Comparison of ENCODE assay signal across 8 cellular contexts in genomic region chr22:25563757-25564319, GRCh38. TPM values are rescaled to one million over a fixed set of nuclear protein-coding genes. Genes with fewer than 3 reads are reported as not detected.
DNase-seq lines count a peak whose midpoint lies in the region; ATAC-seq, FAIRE-seq and TF ChIP-seq lines count a peak whose summit lies in the region.

No MANE protein-coding gene starts in this region.

- H3K4me2 ChIP-seq in K562 (ENCODE audit: insufficient read depth, low read length) = peak overlapping the region; percentile 80

- in situ Hi-C loops in K562 (cut with MboI) = no loop called here

- peaks cover 0 to 3% (median 0%) of the 10 kb centered on the region in 7 donors for H3K9me3 Mint-ChIP-seq in CD14-positive monocyte

- H3K36me3 ChIP-seq in NT2/D1 (ENCODE audit: insufficient read depth, insufficient read length, low read length) = no peaks in the 10 kb centered on the region
- H3K36me3 ChIP-seq in K562 (ENCODE audit: control insufficient read depth, insufficient read depth, low read length) = no peaks in the 10 kb centered on the region

- BruUV-seq in K562 (replicated peaks; lab: Mats Ljungman, UMichigan) = TSS peak; percentile 83

- H3K9me1 ChIP-seq in K562 (ENCODE audit: control insufficient read depth, insufficient read depth, low read length) = no peaks in the 10 kb centered on the region

- H3K4me1 ChIP-seq in NT2/D1 (ENCODE audit: insufficient read depth, insufficient read length) (peaks cover 1% of the 10 kb centered on the region), K562 (replicated peaks in 1 of 2; ENCODE audit: control insufficient read depth in 2 of 2, insufficient read depth in 2 of 2, low read length in 2 of 2) (peaks cover 13 to 17% of the 10 kb centered on the region in 2 experiments)

- CTCF ChIA-PET in K562 (lab: Yijun Ruan, JAX; ENCODE audit: low intra/inter-chr PET ratio) = no interaction called here

- no peak for TF ChIP-seq EP300 in K562 (IDR thresholded peaks at IDR 0.05; ENCODE audit: low read length)

- H2AFZ ChIP-seq in K562 (ENCODE audit: low read depth, low read length) = peak overlapping the region; percentile 94

- peak overlapping the region; percentile 57 for H3K4me3 ChIP-seq in NT2/D1 (ENCODE audit: insufficient read length, low read depth)
- peak overlapping the region; percentile 82 for H3K4me3 ChIP-seq in K562

- H3K4me3 Mint-ChIP-seq in CD14-positive monocyte = peak overlapping the region; percentile 77 to 81

- peaks cover 30% of the 10 kb centered on the region for H3K27me3 ChIP-seq in NT2/D1 (ENCODE audit: insufficient read depth, insufficient read length)
- no peaks in the 10 kb centered on the region for H3K27me3 ChIP-seq in K562 (ENCODE audit: control insufficient read depth in 2 of 2, insufficient read depth in 2 of 2, low read length in 2 of 2)

- DNase-seq in CD14-positive monocyte (ENCODE audit: low spot score) (peak; percentile 84), NT2/D1 (ENCODE audit: low read depth, low spot score) (no peak), K562 (ENCODE audit: extremely low read depth in 1 of 4, low spot score in 3 of 4) (peak in 1 of 4 experiments; percentile 8), left kidney (ENCODE audit: low read depth, low spot score) (peak; percentile 38), NCI-H187 (lab: John Stamatoyannopoulos, UW) (no peak), AG08396 (ENCODE audit: low spot score) (no peak)
- peak; percentile 3 to 18 for DNase-seq in stimulated activated CD4-positive, alpha-beta T cell treated with anti-CD3 and anti-CD28 coated beads, Interleukin-4, amount 100 ng/mL, for 4 hours

- no peaks in the 10 kb centered on the region for H4K20me1 ChIP-seq in K562 (replicated peaks; ENCODE audit: control insufficient read depth, insufficient read depth, low read length)

- POLR2A ChIA-PET in K562 (lab: Yijun Ruan, JAX) = interaction anchor here (0.6 to 1.7 kb wide), 2 partner anchors 12 to 178 kb away, joined by 3 to 5 read pairs; partner anchors contain the start of gene MYO18B

- no peaks in the 10 kb centered on the region for H3K36me3 Mint-ChIP-seq in CD14-positive monocyte

- intact Hi-C loops in CD14-positive monocyte (cut with micrococcal nuclease) (no loop called here), K562 (cut with micrococcal nuclease) (no loop called here)

- peak overlapping the region; percentile 92 to 100 (median 99) for H3K27ac Mint-ChIP-seq in CD14-positive monocyte

- peak overlapping the region; percentile 48; the same call in 2 of the 3 replicates for H3K27ac ChIP-seq in K562 (ENCODE audit: extremely low read depth, low read depth, low read length)

- peaks cover 28% of the 10 kb centered on the region for H3K79me2 ChIP-seq in K562 (ENCODE audit: control insufficient read depth, insufficient read depth, low read length)

- H3K4me1 Mint-ChIP-seq in CD14-positive monocyte = peaks cover 56% of the 10 kb centered on the region

- TF ChIP-seq CTCF in CD14-positive monocyte (IDR thresholded peaks at IDR 0.05) = no peak
- TF ChIP-seq CTCF in K562 (IDR thresholded peaks at IDR 0.05 in 2 of 3, conservative IDR thresholded peaks at IDR 0.05 in 1 of 3; ENCODE audit: insufficient read depth in 2 of 3, low read depth in 1 of 3, low read length in 3 of 3) = no peak

- no peak for TF ChIP-seq RAD21 in K562 (CRISPR knock-in tag; conservative IDR thresholded peaks at IDR 0.05 in 1 of 2, IDR thresholded peaks at IDR 0.05 in 1 of 2)

- H3K9ac ChIP-seq in NT2/D1 (ENCODE audit: insufficient read length, low read depth) (no peak overlapping the region), K562 (ENCODE audit: insufficient read depth in 1 of 2, low read depth in 2 of 2, low read length in 2 of 2) (peak overlapping the region; percentile 53 to 89)

- FAIRE-seq in K562 (lab: Jason Lieb, UNC) = no peak

- H3K9me3 ChIP-seq in NT2/D1 (ENCODE audit: insufficient read depth, low read length) (no peaks in the 10 kb centered on the region), K562 (replicated peaks; ENCODE audit: control insufficient read depth, insufficient read depth, low read depth, low read length) (no peaks in the 10 kb centered on the region)

- peaks cover 0 to 2% (median 0%) of the 10 kb centered on the region in 3 donors for H3K27me3 Mint-ChIP-seq in CD14-positive monocyte (ENCODE audit: low read depth in 3 of 3)

- no peak for TF ChIP-seq POLR2A in K562 (conservative IDR thresholded peaks at IDR 0.05)

- peak; percentile 6 for ATAC-seq in GM21737 (IDR thresholded peaks at IDR 0.05; ENCODE audit: unreplicated experiment)
- peak; percentile 54 for ATAC-seq in K562

- 7% methylated on average over 17 of the region's 21 CpGs for WGBS in K562 (ENCODE audit: insufficient coverage, low coverage, missing lambda C conversion rate)

TF ChIP-seq in K562, 482 proteins besides CTCF, POLR2A, EP300 and RAD21 (continues in another document):
- TF ChIP-seq L3MBTL2 (IDR thresholded peaks at IDR 0.05) = peak; percentile 53; the same call in 1 of the 2 replicates
- TF ChIP-seq SPI1 (IDR thresholded peaks at IDR 0.05; ENCODE audit: borderline replicate concordance, low read depth, low read length) = peak; percentile 79
- TF ChIP-seq ETV1 (tag; conservative IDR thresholded peaks at IDR 0.05; ENCODE audit: low read depth) = no peak
- no peak for TF ChIP-seq BRF2 (IDR thresholded peaks at IDR 0.05; ENCODE audit: borderline replicate concordance, insufficient read depth, insufficient read length)
- no peak for TF ChIP-seq ZNF512 (tag; IDR thresholded peaks at IDR 0.05)
- TF ChIP-seq WHSC1 (IDR thresholded peaks at IDR 0.05; ENCODE audit: low read length) = no peak
- no peak for TF ChIP-seq GTF3C2 (IDR thresholded peaks at IDR 0.05; ENCODE audit: borderline replicate concordance, extremely low read depth, insufficient read length)
- no peak for TF ChIP-seq ZNF778 (CRISPR knock-in tag; IDR thresholded peaks at IDR 0.05)
- TF ChIP-seq SMARCE1 (IDR thresholded peaks at IDR 0.05) = no peak
- TF ChIP-seq ELF1 (tag; IDR thresholded peaks at IDR 0.05) = peak; percentile 30; the same call in 1 of the 2 replicates
- TF ChIP-seq CREM (IDR thresholded peaks at IDR 0.05; ENCODE audit: low read depth) = no peak

RNA-seq across cellular contexts. Expression of gene GRK3, which starts 0.6 kb away (rescaled TPM):
- polyA plus RNA-seq in CD14-positive monocyte (1 to 10 TPM; 8.3 to 9.6 TPM), K562 (2011; rRNA removed) (2.9 and 4.0 TPM in 2 replicates), K562 (2014; fragmentation: Illumina TruSeq; extraction: Trizol) (5.9 and 6.3 TPM in 2 replicates), K562 (2014; fragmentation: Nextera tagmentation; extraction: Ambion mirVana) (1 to 10 TPM; 1.4 TPM), K562 (2014; rRNA removed) (3.4 and 3.6 TPM in 2 replicates)
- 2.6 and 7.4 TPM in 2 replicates for total RNA-seq in K562 (2011; cell fraction: chromatin; rRNA removed; ENCODE audit: low replicate concordance)
- 1.0 and 1.2 TPM in 2 replicates for total RNA-seq in K562 (2011; cell fraction: nucleolus; rRNA removed)
- total RNA-seq in K562 (2011; cell fraction: nucleoplasm; rRNA removed) = 2.6 and 3.5 TPM in 2 replicates
- total RNA-seq in K562 (2014; rRNA removed) (3.4 and 3.7 TPM in 2 replicates), K562 (2014; rRNA removed; fragmentation: Illumina TruSeq; extraction: Trizol) (7.5 and 9.0 TPM in 2 replicates), K562 (2015; rRNA removed; fragmentation: Illumina TruSeq; extraction: Trizol) (6.0 and 6.8 TPM in 2 replicates), K562 (2021) (7.3 and 7.6 TPM in 2 replicates)
- 0.78 and 2.3 TPM in 2 replicates for polyA plus RNA-seq in K562 (2011; cell fraction: cytosol; rRNA removed)
- 2.1 and 3.6 TPM in 2 replicates for polyA plus RNA-seq in K562 (2011; cell fraction: nucleus; rRNA removed)
- 3.2 and 4.5 TPM in 2 replicates for polyA plus RNA-seq in K562 (2012)
- polyA minus RNA-seq in K562 (2011; rRNA and poly(A)+ RNA removed) = 5.3 and 9.2 TPM in 2 replicates
- 2.2 and 2.8 TPM in 2 replicates for polyA minus RNA-seq in K562 (2011; cell fraction: cytosol; rRNA and poly(A)+ RNA removed)
- polyA minus RNA-seq in K562 (2011; cell fraction: nucleus; rRNA and poly(A)+ RNA removed) = 0.94 and 2.8 TPM in 2 replicates

Comparison
In these comparisons a context has a peak if more than half of its experiments do, and no peak if none do; other contexts are left out.
1. DNase-seq: peak in CD14-positive monocyte (single experiment), left kidney (single experiment) and stimulated activated CD4-positive, alpha-beta T cell treated with anti-CD3 and anti-CD28 coated beads, Interleukin-4, amount 100 ng/mL, for 4 hours (2 of 2); none in NT2/D1 (single experiment), NCI-H187 (0 of 2) and AG08396 (single experiment).